18 cellular contexts compared by ENCODE assay signal in the genomic region with DNA sequence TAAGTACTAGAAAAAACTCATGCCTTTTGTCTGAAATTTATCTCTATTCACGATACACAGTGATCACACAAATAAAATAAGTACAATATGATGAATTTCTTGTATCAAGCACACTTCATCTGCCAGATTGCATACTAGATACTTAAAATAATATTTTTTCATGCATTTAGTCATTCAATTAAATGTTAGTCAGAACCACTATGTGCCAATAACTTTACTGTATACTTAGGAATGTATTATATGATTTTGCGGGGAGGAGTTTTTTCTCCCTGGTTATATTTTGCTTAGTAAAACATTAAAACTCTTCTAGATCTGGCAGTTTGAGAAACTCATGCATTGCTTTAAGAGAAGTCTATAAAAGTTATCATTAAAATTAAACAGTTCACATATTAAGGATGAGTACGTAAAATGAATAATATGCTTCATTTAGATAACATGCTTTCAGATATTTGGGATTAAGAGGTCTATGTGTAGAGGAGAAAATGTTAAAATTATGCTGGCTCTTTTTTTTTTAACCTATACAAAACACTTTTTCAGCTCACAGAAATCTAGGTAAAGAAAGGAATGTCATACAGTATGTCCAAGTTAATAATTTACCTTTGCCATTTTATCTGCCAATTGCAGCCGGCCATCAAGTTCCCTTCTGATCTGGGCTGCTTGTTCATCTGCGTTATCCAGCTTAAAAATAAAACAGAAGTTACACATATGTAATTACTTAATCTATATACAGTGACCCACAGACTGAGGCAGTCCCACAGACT.
DNase-seq lines count a peak whose midpoint lies in the region; ATAC-seq lines count a peak whose summit lies in the region.
"Had no signal": no experiment of that assay in that cellular context is flagged by ENCODE, and none has a peak within 500 bp of the region (broad histone marks: within the 10 kb centered on the region; RNA-seq: fewer than 3 reads in every experiment).

No MANE protein-coding gene starts in this region.

- H3K79me2 ChIP-seq in GM23248 (ENCODE audit: insufficient read depth): no peaks in the 10 kb centered on the region

- H3K36me3 ChIP-seq in GM23248 (ENCODE audit: low read depth): no peaks in the 10 kb centered on the region
- H3K36me3 ChIP-seq in adipocyte (ENCODE audit: control insufficient read depth, insufficient read depth, low read length, severe bottlenecking): no peaks in the 10 kb centered on the region
- no peaks in the 10 kb centered on the region for H3K36me3 ChIP-seq in MG63
- H3K36me3 ChIP-seq: BLaER1 treated with 17β-estradiol and CSF1 and Interleukin-3, amounts not matched to agents 10 nM and 100 nM had no signal

- H3K9me2 ChIP-seq in GM23248 (ENCODE audit: insufficient read depth): no peaks in the 10 kb centered on the region

- ATAC-seq in GM18520 (IDR thresholded peaks at IDR 0.05; ENCODE audit: unreplicated experiment) (no peak), GM21737 (IDR thresholded peaks at IDR 0.05; ENCODE audit: unreplicated experiment) (no peak)
- ATAC-seq: HCT116 had no signal

- no peaks in the 10 kb centered on the region for H3K4me1 ChIP-seq in GM23248 (ENCODE audit: insufficient read depth)
- H3K4me1 ChIP-seq in adipocyte (ENCODE audit: control insufficient read depth, insufficient read depth, low read length): peaks cover 13% of the 10 kb centered on the region
- H3K4me1 ChIP-seq: BLaER1 treated with 17β-estradiol and CSF1 and Interleukin-3, amounts not matched to agents 10 nM and 100 nM had no signal

- H3F3A ChIP-seq in GM23248 (ENCODE audit: insufficient read depth): no peaks in the 10 kb centered on the region

- H3K9me3 ChIP-seq in GM23248 (ENCODE audit: low read depth) (no peaks in the 10 kb centered on the region), adipocyte (ENCODE audit: control insufficient read depth, low read length) (no peaks in the 10 kb centered on the region), MG63 (no peaks in the 10 kb centered on the region)
- H3K9me3 ChIP-seq: BLaER1 treated with 17β-estradiol and CSF1 and Interleukin-3, amounts not matched to agents 10 nM and 100 nM had no signal

- no peak overlapping the region for H2AFZ ChIP-seq in GM23248
- H2AFZ ChIP-seq: PC-9 had no signal

- H4K20me1 ChIP-seq in GM23248 (ENCODE audit: insufficient read depth): no peaks in the 10 kb centered on the region
- H4K20me1 ChIP-seq: BLaER1 treated with 17β-estradiol and CSF1 and Interleukin-3, amounts not matched to agents 10 nM and 100 nM had no signal

- H3K27me3 ChIP-seq in GM23248 (replicated peaks; ENCODE audit: insufficient read depth): no peaks in the 10 kb centered on the region
- no peaks in the 10 kb centered on the region for H3K27me3 ChIP-seq in adipocyte (replicated peaks; ENCODE audit: control insufficient read depth, insufficient read depth, low read length)
- no peaks in the 10 kb centered on the region for H3K27me3 ChIP-seq in MG63
- H3K27me3 ChIP-seq: BLaER1 treated with 17β-estradiol and CSF1 and Interleukin-3, amounts not matched to agents 10 nM and 100 nM had no signal

- H3K27ac ChIP-seq in GM23248: no peak overlapping the region
- H3K27ac ChIP-seq: BLaER1 treated with 17β-estradiol and CSF1 and Interleukin-3, amounts not matched to agents 10 nM and 100 nM; PC-9; SK-N-MC had no signal

- DNase-seq in GM23248 (peak; percentile 5), adipocyte (ENCODE audit: low read depth) (peak; percentile 53), glomerular visceral epithelial cell (ENCODE audit: extremely low spot score) (peak; percentile 57), renal cortical epithelial cell (ENCODE audit: low read depth) (peak; percentile 16), MG63 (no peak), KBM-7 (no peak)
- DNase-seq: DMS 273 treated with DMSO at 0.1 percent for 48 hours, KG1, MM.1S, NCI-H1105 treated with DMSO at 0.1 percent for 48 hours, NCI-H187, NCI-H69, PC-9 had no signal

- in situ Hi-C loops in GM23248 (cut with MboI): no loop called here
- in situ Hi-C loops in KBM-7 (cut with MboI; ENCODE audit: low pct_unique_long_range_greater_than_20kb, low sequenced_read_pairs): no loop called here

- no peak overlapping the region for H3K4me2 ChIP-seq in GM23248 (ENCODE audit: unreplicated experiment)
- H3K4me2 ChIP-seq: BLaER1 treated with 17β-estradiol and CSF1 and Interleukin-3, amounts not matched to agents 10 nM and 100 nM; PC-9 had no signal

- no peak overlapping the region for H3K9ac ChIP-seq in GM23248
- no peak overlapping the region for H3K9ac ChIP-seq in adipocyte (ENCODE audit: low read length)
- H3K9ac ChIP-seq: BLaER1 treated with 17β-estradiol and CSF1 and Interleukin-3, amounts not matched to agents 10 nM and 100 nM had no signal

- H3K4me3 ChIP-seq in GM23248 (no peak overlapping the region), adipocyte (ENCODE audit: low read length) (no peak overlapping the region), MG63 (no peak overlapping the region)
- H3K4me3 ChIP-seq: BLaER1 treated with 17β-estradiol and CSF1 and Interleukin-3, amounts not matched to agents 10 nM and 100 nM; PC-9; SK-N-MC had no signal

- 44 to 49% methylated on average over 5 of the region's 5 CpGs for WGBS in GM23248 (ENCODE audit: low coverage in 1 of 2, low lambda C conversion rate in 2 of 2, missing lambda C conversion rate in 2 of 2), 2 experiments

Comparison
In these comparisons a context has a peak if more than half of its experiments do, and no peak if none do; other contexts are left out.
1. DNase-seq: peak in GM23248 (single experiment), adipocyte (single experiment), glomerular visceral epithelial cell (single experiment) and renal cortical epithelial cell (single experiment); none in MG63 (single experiment) and KBM-7 (single experiment).